ENCODE assay signal across 14 cellular contexts in the genomic region with DNA sequence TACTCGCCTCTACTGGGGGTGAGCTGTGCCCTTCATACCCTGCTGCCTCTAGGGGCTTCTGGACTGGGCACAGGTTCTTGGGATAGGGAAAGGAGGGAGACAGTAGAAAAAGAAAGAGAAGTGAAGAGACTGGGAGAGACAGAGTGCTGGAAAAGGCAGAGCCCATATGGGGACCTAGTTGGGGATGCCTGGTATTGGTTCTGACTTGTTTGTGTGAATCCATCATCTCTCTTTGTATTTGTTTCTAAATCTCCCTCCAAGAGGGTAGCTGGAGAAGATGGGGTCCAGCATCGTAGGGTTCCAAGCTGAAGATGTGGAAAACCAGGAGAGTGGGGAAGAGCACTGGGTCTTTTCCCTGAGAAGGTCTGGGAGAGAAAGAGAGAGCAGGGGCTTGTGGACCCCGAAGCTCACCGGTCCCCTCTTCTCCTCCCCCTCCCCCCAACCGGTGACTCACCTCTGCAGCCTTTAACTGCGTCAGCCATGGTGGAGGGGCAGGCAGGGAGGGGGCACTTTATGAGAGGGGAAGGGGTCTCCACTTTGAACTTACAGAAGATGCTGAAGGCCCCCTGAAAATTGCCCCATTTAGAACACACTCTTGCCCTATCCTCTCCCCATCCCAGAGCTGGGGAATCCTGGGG. TPM values are rescaled to one million over a fixed set of nuclear protein-coding genes. Genes with fewer than 3 reads are reported as not detected.
DNase-seq lines count a peak whose midpoint lies in the region; ATAC-seq and TF ChIP-seq lines count a peak whose summit lies in the region.
"Had no signal": no experiment of that assay in that cellular context is flagged by ENCODE, and none has a peak within 500 bp of the region (broad histone marks: within the 10 kb centered on the region; RNA-seq: fewer than 3 reads in every experiment).

No MANE protein-coding gene starts in this region.

- no peak overlapping the region for H3K4me3 ChIP-seq in OCI-LY3 (ENCODE audit: low read length)
- H3K4me3 ChIP-seq in mucosa of descending colon, result no peak overlapping the region
- H3K4me3 ChIP-seq: left lung had no signal

- H3K9me3 Mint-ChIP-seq in activated CD4-positive, alpha-beta T cell treated with anti-CD3 and anti-CD28 coated beads for 36 hours (ENCODE audit: low read depth), result no peaks in the 10 kb centered on the region
- H3K9me3 Mint-ChIP-seq in activated CD4-positive, alpha-beta T cell treated with anti-CD3 and anti-CD28 coated beads, Interleukin-2, amount 10 ng/mL, durations not matched to agents 7 days and 5 days, result no peaks in the 10 kb centered on the region
- H3K9me3 Mint-ChIP-seq in nephron, result no peaks in the 10 kb centered on the region
- H3K9me3 Mint-ChIP-seq: type B pancreatic cell had no signal

- intact Hi-C loops in activated CD4-positive, alpha-beta T cell treated with anti-CD3 and anti-CD28 coated beads for 36 hours (cut with DNase I, micrococcal nuclease), result loop anchor here (1.0 to 10.0 kb wide), 4 partner anchors 14 to 646 kb away; a partner anchor contains a TSS
- intact Hi-C loops in mucosa of descending colon (cut with DNase I, micrococcal nuclease), result no loop called here

- H3K79me2 ChIP-seq in OCI-LY3 (ENCODE audit: low read length), result no peaks in the 10 kb centered on the region

- H3K4me1 ChIP-seq in OCI-LY3 (ENCODE audit: low read length) (peaks cover 21% of the 10 kb centered on the region), mucosa of descending colon (ENCODE audit: low read depth) (peaks cover 47% of the 10 kb centered on the region)

- H3K36me3 Mint-ChIP-seq in activated CD4-positive, alpha-beta T cell treated with anti-CD3 and anti-CD28 coated beads for 36 hours (ENCODE audit: low read depth), result no peaks in the 10 kb centered on the region
- H3K36me3 Mint-ChIP-seq in activated CD4-positive, alpha-beta T cell treated with anti-CD3 and anti-CD28 coated beads, Interleukin-2, amount 10 ng/mL, durations not matched to agents 7 days and 5 days (ENCODE audit: low read depth), result peaks cover 2% of the 10 kb centered on the region
- H3K36me3 Mint-ChIP-seq in nephron (ENCODE audit: low read depth), result no peaks in the 10 kb centered on the region
- H3K36me3 Mint-ChIP-seq: type B pancreatic cell had no signal

- peaks cover 42% of the 10 kb centered on the region for H3K27me3 ChIP-seq in OCI-LY3 (ENCODE audit: low read depth, low read length)

- no peak overlapping the region for H3K4me3 Mint-ChIP-seq in activated CD4-positive, alpha-beta T cell treated with anti-CD3 and anti-CD28 coated beads for 36 hours
- no peak overlapping the region for H3K4me3 Mint-ChIP-seq in activated CD4-positive, alpha-beta T cell treated with anti-CD3 and anti-CD28 coated beads, Interleukin-2, amount 10 ng/mL, durations not matched to agents 7 days and 5 days
- peak overlapping the region in 2 of 3 experiments; percentile 10 to 39 for H3K4me3 Mint-ChIP-seq in nephron

- H3K4me1 Mint-ChIP-seq in activated CD4-positive, alpha-beta T cell treated with anti-CD3 and anti-CD28 coated beads for 36 hours, result peaks cover 77% of the 10 kb centered on the region
- peaks cover 55% of the 10 kb centered on the region for H3K4me1 Mint-ChIP-seq in activated CD4-positive, alpha-beta T cell treated with anti-CD3 and anti-CD28 coated beads, Interleukin-2, amount 10 ng/mL, durations not matched to agents 7 days and 5 days
- peaks cover 47% of the 10 kb centered on the region for H3K4me1 Mint-ChIP-seq in nephron

- peak overlapping the region; percentile 99; the same call in 1 of the 2 replicates for H3K4me2 ChIP-seq in OCI-LY3 (ENCODE audit: low read length)

- H2AFZ ChIP-seq in OCI-LY3 (ENCODE audit: low read depth, low read length), result no peak overlapping the region

- H3K27me3 Mint-ChIP-seq in activated CD4-positive, alpha-beta T cell treated with anti-CD3 and anti-CD28 coated beads for 36 hours, result peaks cover 71% of the 10 kb centered on the region
- H3K27me3 Mint-ChIP-seq in activated CD4-positive, alpha-beta T cell treated with anti-CD3 and anti-CD28 coated beads, Interleukin-2, amount 10 ng/mL, durations not matched to agents 7 days and 5 days, result peaks cover 81% of the 10 kb centered on the region
- peaks cover 96% of the 10 kb centered on the region for H3K27me3 Mint-ChIP-seq in nephron (ENCODE audit: low read depth)

- no peak overlapping the region for H3K27ac Mint-ChIP-seq in activated CD4-positive, alpha-beta T cell treated with anti-CD3 and anti-CD28 coated beads for 36 hours
- no peak overlapping the region for H3K27ac Mint-ChIP-seq in activated CD4-positive, alpha-beta T cell treated with anti-CD3 and anti-CD28 coated beads, Interleukin-2, amount 10 ng/mL, durations not matched to agents 7 days and 5 days
- H3K27ac Mint-ChIP-seq in nephron, result no peak overlapping the region

- ATAC-seq in activated CD4-positive, alpha-beta T cell treated with anti-CD3 and anti-CD28 coated beads for 36 hours, result no peak
- ATAC-seq in mucosa of descending colon, result no peak
- ATAC-seq: left lung had no signal

- CTCF ChIA-PET in activated CD4-positive, alpha-beta T cell treated with anti-CD3 and anti-CD28 coated beads for 36 hours (lab: Charles Lee), result interaction anchor here (0.6 to 1.4 kb wide), 5 partner anchors 9 to 273 kb away, joined by 3 to 9 read pairs (median 3); no protein-coding TSS in a partner anchor
- CTCF ChIA-PET in activated CD4-positive, alpha-beta T cell treated with anti-CD3 and anti-CD28 coated beads, Interleukin-2, amount 10 ng/mL, durations not matched to agents 7 days and 5 days (lab: Charles Lee), result interaction anchor here (0.7 to 1.6 kb wide), 2 partner anchors 25 to 45 kb away, joined by 3 to 7 read pairs; no protein-coding TSS in a partner anchor

- no peaks in the 10 kb centered on the region for H3K9me3 ChIP-seq in OCI-LY3 (ENCODE audit: insufficient read depth, low read length)
- no peaks in the 10 kb centered on the region for H3K9me3 ChIP-seq in mucosa of descending colon
- H3K9me3 ChIP-seq: left lung had no signal

- H4K20me1 ChIP-seq in OCI-LY3 (ENCODE audit: insufficient read depth, low read length), result no peaks in the 10 kb centered on the region

- TF ChIP-seq CTCF in OCI-LY3 (IDR thresholded peaks at IDR 0.05; ENCODE audit: low read depth, low read length) (no peak), nephron (IDR thresholded peaks at IDR 0.05; ENCODE audit: unreplicated experiment in 3 of 3) (no peak), mucosa of descending colon (IDR thresholded peaks at IDR 0.05) (no peak)

- no peak overlapping the region for H3K9ac ChIP-seq in OCI-LY3 (ENCODE audit: low read length)

- POLR2A ChIA-PET in activated CD4-positive, alpha-beta T cell treated with anti-CD3 and anti-CD28 coated beads for 36 hours (lab: Charles Lee), result no interaction called here
- POLR2A ChIA-PET in activated CD4-positive, alpha-beta T cell treated with anti-CD3 and anti-CD28 coated beads, Interleukin-2, amount 10 ng/mL, durations not matched to agents 7 days and 5 days (lab: Charles Lee), result no interaction called here

- H3K36me3 ChIP-seq in OCI-LY3 (replicated peaks; ENCODE audit: low read depth, low read length) (no peaks in the 10 kb centered on the region), mucosa of descending colon (ENCODE audit: low read depth) (no peaks in the 10 kb centered on the region)
- H3K36me3 ChIP-seq: left lung had no signal

- H3K27ac ChIP-seq in OCI-LY3 (ENCODE audit: low read length), result no peak overlapping the region
- H3K27ac ChIP-seq: left lung had no signal

- peak; percentile 60 for DNase-seq in activated CD4-positive, alpha-beta T cell treated with anti-CD3 and anti-CD28 coated beads for 36 hours
- no peak for DNase-seq in activated CD4-positive, alpha-beta T cell treated with anti-CD3 and anti-CD28 coated beads, Interleukin-2, amount 10 ng/mL, durations not matched to agents 7 days and 5 days
- DNase-seq in HuH-7 (ENCODE audit: low spot score) (no peak), mucosa of descending colon (no peak)
- DNase-seq: effector memory CD4-positive, alpha-beta T cell; GOT3; NCI-H446 treated with DMSO at 0.1 percent for 48 hours; small intestine; T-helper 9 cell had no signal

RNA-seq across cellular contexts. Expression of a gene that starts 3.2 kb away (rescaled TPM):
- total RNA-seq in activated CD4-positive, alpha-beta T cell treated with anti-CD3 and anti-CD28 coated beads for 36 hours, result under 1 TPM; 0.09 to 0.11 TPM
- under 1 TPM; 0.15 to 0.22 TPM for total RNA-seq in activated CD4-positive, alpha-beta T cell treated with anti-CD3 and anti-CD28 coated beads, Interleukin-2, amount 10 ng/mL, durations not matched to agents 7 days and 5 days
- under 1 TPM; 0.38 to 0.84 (median 0.46) TPM for total RNA-seq in mucosa of descending colon
- total RNA-seq: left lung had no signal

RNA-seq across cellular contexts. Expression of a gene that starts 11.6 kb away (rescaled TPM):
- not detected for total RNA-seq in activated CD4-positive, alpha-beta T cell treated with anti-CD3 and anti-CD28 coated beads for 36 hours
- total RNA-seq in activated CD4-positive, alpha-beta T cell treated with anti-CD3 and anti-CD28 coated beads, Interleukin-2, amount 10 ng/mL, durations not matched to agents 7 days and 5 days, result not detected
- not detected for total RNA-seq in mucosa of descending colon
- total RNA-seq: left lung had no signal

RNA-seq across cellular contexts. Expression of a gene that starts 14.3 kb away (rescaled TPM):
- total RNA-seq in activated CD4-positive, alpha-beta T cell treated with anti-CD3 and anti-CD28 coated beads for 36 hours, result 10 to 100 TPM; 33.7 to 43.0 TPM
- 10 to 100 TPM; 37.9 to 48.2 TPM for total RNA-seq in activated CD4-positive, alpha-beta T cell treated with anti-CD3 and anti-CD28 coated beads, Interleukin-2, amount 10 ng/mL, durations not matched to agents 7 days and 5 days
- 10 to 100 TPM; 32.3 to 83.6 (median 63.9) TPM for total RNA-seq in mucosa of descending colon

RNA-seq across cellular contexts. Expression of a gene that starts 32.3 kb away (rescaled TPM):
- total RNA-seq in activated CD4-positive, alpha-beta T cell treated with anti-CD3 and anti-CD28 coated beads for 36 hours, result not detected
- total RNA-seq in activated CD4-positive, alpha-beta T cell treated with anti-CD3 and anti-CD28 coated beads, Interleukin-2, amount 10 ng/mL, durations not matched to agents 7 days and 5 days, result not detected
- total RNA-seq in mucosa of descending colon, result 10 to 100 TPM; 27.9 to 66.2 (median 58.3) TPM
- total RNA-seq: A172, left lung had no signal

RNA-seq across cellular contexts. Expression of a gene that starts 41.6 kb away (rescaled TPM):
- total RNA-seq in activated CD4-positive, alpha-beta T cell treated with anti-CD3 and anti-CD28 coated beads for 36 hours, result under 1 TPM; 0.05 to 0.07 TPM
- under 1 TPM; 0.05 to 0.27 TPM for total RNA-seq in activated CD4-positive, alpha-beta T cell treated with anti-CD3 and anti-CD28 coated beads, Interleukin-2, amount 10 ng/mL, durations not matched to agents 7 days and 5 days
- 1 to 10 TPM in 2 of 3 donors, under 1 TPM in 1; 0.55 to 2.9 (median 1.6) TPM for total RNA-seq in mucosa of descending colon

Comparison
In these comparisons a context has a peak if more than half of its experiments do, and no peak if none do; other contexts are left out.
1. H3K4me3 Mint-ChIP-seq: peak in nephron (2 of 3); none in activated CD4-positive, alpha-beta T cell treated with anti-CD3 and anti-CD28 coated beads for 36 hours (single experiment) and activated CD4-positive, alpha-beta T cell treated with anti-CD3 and anti-CD28 coated beads, Interleukin-2, amount 10 ng/mL, durations not matched to agents 7 days and 5 days (single experiment).
2. intact Hi-C loops: an anchor here in activated CD4-positive, alpha-beta T cell treated with anti-CD3 and anti-CD28 coated beads for 36 hours (1.0 to 10.0 kb wide); none called in mucosa of descending colon.